ENCODE assay signal across 38 cellular contexts in genomic region chr10:72881291-72881690, GRCh38. TPM values are rescaled to one million over a fixed set of nuclear protein-coding genes. Genes with fewer than 3 reads are reported as not detected.
"Had no signal": no experiment of that assay in that cellular context is flagged by ENCODE, and none has a peak within 500 bp of the region (broad histone marks: within the 10 kb centered on the region; RNA-seq: fewer than 3 reads in every experiment).

No MANE protein-coding gene starts in this region.

- H3K9ac ChIP-seq: KMS-11 had no signal

- DNase-seq: Karpas-422, Kasumi-1, MG63, MM.1S, MV-4-11, NCI-H1048, NCI-H1092, NCI-H1105, NCI-H1105 treated with DMSO at 0.1 percent for 48 hours, NCI-H1417, NCI-H1417 treated with DMSO at 0.1 percent for 48 hours, NCI-H1436, NCI-H1436 treated with DMSO at 0.1 percent for 48 hours, NCI-H1694, NCI-H1694 treated with DMSO at 0.1 percent for 48 hours, NCI-H187, NCI-H187 treated with DMSO at 0.1 percent for 48 hours, NCI-H1930, NCI-H2029, NCI-H2029 treated with DMSO at 0.1 percent for 48 hours, NCI-H2081, NCI-H2081 treated with DMSO at 0.1 percent for 48 hours, NCI-H2107, NCI-H2171, NCI-H2171 treated with DMSO at 0.1 percent for 48 hours, NCI-H2227 treated with DMSO at 0.1 percent for 48 hours, NCI-H226, NCI-H345, NCI-H446, NCI-H446 treated with DMSO at 0.1 percent for 48 hours, NCI-H510A, NCI-H510A treated with DMSO at 0.1 percent for 48 hours, NCI-H524, NCI-H524 treated with DMSO at 0.1 percent for 48 hours had no signal

- H3K27me3 ChIP-seq: MG63 had no signal

- H3K4me2 ChIP-seq: KMS-11 had no signal

- H3K27ac ChIP-seq: KMS-11 had no signal

- H3K4me3 ChIP-seq: MG63 had no signal

RNA-seq across cellular contexts. Expression of gene OIT3, which starts 12.2 kb away (rescaled TPM):
- total RNA-seq: M059J, MCF 10A, NCI-H460 had no signal
